23 cellular contexts compared by ENCODE assay signal in the genomic region with DNA sequence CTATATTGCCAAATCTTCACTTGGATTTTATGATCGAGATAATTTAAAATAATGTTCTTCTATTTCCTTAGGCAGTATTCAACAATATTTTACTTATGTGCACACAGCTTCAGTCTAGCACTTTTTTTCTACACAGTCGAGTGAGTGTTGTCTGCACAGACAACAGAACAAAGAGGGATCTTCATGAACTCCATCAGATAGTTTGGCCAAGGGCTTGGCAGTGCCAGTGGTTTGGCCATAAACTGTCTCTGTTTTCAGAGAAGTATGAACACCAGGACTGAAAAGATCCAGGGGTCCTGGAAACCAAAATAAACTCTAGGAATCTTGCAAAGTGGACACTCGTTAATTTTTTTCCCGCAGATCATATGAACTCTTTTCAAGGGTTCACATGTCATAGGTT.
"Had no signal": no experiment of that assay in that cellular context is flagged by ENCODE, and none has a peak within 500 bp of the region (broad histone marks: within the 10 kb centered on the region; RNA-seq: fewer than 3 reads in every experiment).

No MANE protein-coding gene starts in this region.

- H3K4me3 Mint-ChIP-seq: central memory CD8-positive, alpha-beta T cell; dendritic cell treated with granulocyte-macrophage colony-stimulating factor and Interleukin-4, amounts not matched to agents 40 ng/mL and 50 ng/mL, for 4 days; naive thymus-derived CD8-positive, alpha-beta T cell; nephron progenitor cell; stimulated activated effector memory CD8-positive, alpha-beta T cell treated with anti-CD3 and anti-CD28 coated beads, Interleukin-12 subunit alpha, Interleukin-12 subunit beta, amount 100 ng/mL, for 72 hours had no signal

- DNase-seq: colonic mucosa; effector CD8-positive, alpha-beta T cell; foreskin keratinocyte; kidney; mesenchymal stem cell; naive thymus-derived CD8-positive, alpha-beta T cell; nephron progenitor cell; right lobe of liver; small intestine; stimulated activated CD4-positive, alpha-beta T cell treated with anti-CD3 and anti-CD28 coated beads, Interleukin-12 subunit alpha, Interleukin-12 subunit beta, amount 100 ng/mL, for 4 hours; stimulated activated CD4-positive, alpha-beta T cell treated with anti-CD3 and anti-CD28 coated beads, Interleukin-1b, Interleukin-23, amount 100 ng/mL, for 48 hours; stimulated activated CD4-positive, alpha-beta T cell treated with anti-CD3 and anti-CD28 coated beads, Interleukin-4, amount 100 ng/mL, for 24 hours; stimulated activated naive CD4-positive, alpha-beta T cell treated with Interleukin-2 at 50 U/mL for 16 hours; stomach; testis; tibial artery; upper lobe of left lung had no signal

- H3K36me3 ChIP-seq: colonic mucosa, esophagus muscularis mucosa, right lobe of liver, stomach, tibial artery, upper lobe of left lung had no signal

- H3K9me3 Mint-ChIP-seq: central memory CD8-positive, alpha-beta T cell; dendritic cell treated with granulocyte-macrophage colony-stimulating factor and Interleukin-4, amounts not matched to agents 40 ng/mL and 50 ng/mL, for 4 days; naive thymus-derived CD8-positive, alpha-beta T cell; nephron progenitor cell; stimulated activated effector memory CD8-positive, alpha-beta T cell treated with anti-CD3 and anti-CD28 coated beads, Interleukin-12 subunit alpha, Interleukin-12 subunit beta, amount 100 ng/mL, for 72 hours had no signal

- H3K27ac Mint-ChIP-seq: dendritic cell treated with granulocyte-macrophage colony-stimulating factor and Interleukin-4, amounts not matched to agents 40 ng/mL and 50 ng/mL, for 4 days; naive thymus-derived CD8-positive, alpha-beta T cell; nephron progenitor cell; stimulated activated effector memory CD8-positive, alpha-beta T cell treated with anti-CD3 and anti-CD28 coated beads, Interleukin-12 subunit alpha, Interleukin-12 subunit beta, amount 100 ng/mL, for 72 hours had no signal

- ATAC-seq: foreskin keratinocyte; left lobe of liver; naive thymus-derived CD8-positive, alpha-beta T cell; right lobe of liver; stimulated activated effector memory CD8-positive, alpha-beta T cell treated with anti-CD3 and anti-CD28 coated beads, Interleukin-12 subunit alpha, Interleukin-12 subunit beta, amount 100 ng/mL, for 72 hours had no signal

- H3K4me3 ChIP-seq: colonic mucosa, esophagus muscularis mucosa, lung, right lobe of liver, stomach, testis, tibial artery, upper lobe of left lung had no signal

- H3K9me3 ChIP-seq: colonic mucosa, esophagus muscularis mucosa, right lobe of liver, stomach, testis, tibial artery, upper lobe of left lung had no signal

- H3K27me3 ChIP-seq: colonic mucosa, esophagus muscularis mucosa, foreskin keratinocyte, right lobe of liver, stomach, testis, tibial artery, upper lobe of left lung had no signal

- H3K27ac ChIP-seq: colonic mucosa, esophagus muscularis mucosa, foreskin keratinocyte, right lobe of liver, stomach, testis, tibial artery, upper lobe of left lung had no signal

- H3K36me3 Mint-ChIP-seq: naive thymus-derived CD8-positive, alpha-beta T cell; stimulated activated effector memory CD8-positive, alpha-beta T cell treated with anti-CD3 and anti-CD28 coated beads, Interleukin-12 subunit alpha, Interleukin-12 subunit beta, amount 100 ng/mL, for 72 hours had no signal

- H3K4me1 ChIP-seq: colonic mucosa, esophagus muscularis mucosa, foreskin keratinocyte, right lobe of liver, stomach, testis, tibial artery, upper lobe of left lung had no signal

- H3K4me1 Mint-ChIP-seq: central memory CD8-positive, alpha-beta T cell; naive thymus-derived CD8-positive, alpha-beta T cell; nephron progenitor cell; stimulated activated effector memory CD8-positive, alpha-beta T cell treated with anti-CD3 and anti-CD28 coated beads, Interleukin-12 subunit alpha, Interleukin-12 subunit beta, amount 100 ng/mL, for 72 hours had no signal
